ENCODE assay signal across 9 cellular contexts in genomic region chr2:62344472-62344871, GRCh38.
DNase-seq lines count a peak whose midpoint lies in the region; ATAC-seq and TF ChIP-seq lines count a peak whose summit lies in the region.
"Had no signal": no experiment of that assay in that cellular context is flagged by ENCODE, and none has a peak within 500 bp of the region (broad histone marks: within the 10 kb centered on the region; RNA-seq: fewer than 3 reads in every experiment).

No MANE protein-coding gene starts in this region.

- no peak for TF ChIP-seq EP300 in ovary (IDR thresholded peaks at IDR 0.05)

- no peaks in the 10 kb centered on the region for H3K9me3 ChIP-seq in ovary

- H3K4me1 ChIP-seq in ovary (ENCODE audit: insufficient read depth), result no peaks in the 10 kb centered on the region

- H3K27ac ChIP-seq in ovary, result no peak overlapping the region

- no peak for TF ChIP-seq POLR2A in ovary (IDR thresholded peaks at IDR 0.05)

- no peaks in the 10 kb centered on the region for H3K36me3 ChIP-seq in ovary

- no peaks in the 10 kb centered on the region for H3K27me3 ChIP-seq in ovary

- intact Hi-C loops in ovary (cut with DNase I), result no loop called here

- peak; percentile 18 for DNase-seq in fibroblast of mammary gland (ENCODE audit: low read depth)
- no peak for DNase-seq in NK-92 treated with Interleukin-12 subunit alpha and Interleukin-12 subunit beta, amount 100 ng/mL, for 24 hours (lab: John Stamatoyannopoulos, UW)
- no peak for DNase-seq in omental fat pad (ENCODE audit: low spot score)
- no peak for DNase-seq in COLO829 (ENCODE audit: low spot score)
- no peak for DNase-seq in ovary

- TF ChIP-seq CTCF in fibroblast of mammary gland (conservative IDR thresholded peaks at IDR 0.05; ENCODE audit: control insufficient read depth, insufficient read depth, low read depth, low read length), result no peak
- TF ChIP-seq CTCF in omental fat pad (IDR thresholded peaks at IDR 0.05), result no peak
- TF ChIP-seq CTCF in ovary (IDR thresholded peaks at IDR 0.05), result no peak

- peak; percentile 75 for ATAC-seq in GM18511 (IDR thresholded peaks at IDR 0.05; ENCODE audit: unreplicated experiment)
- peak; percentile 77 for ATAC-seq in GM21423 (IDR thresholded peaks at IDR 0.05; ENCODE audit: unreplicated experiment)
- peak; percentile 58 for ATAC-seq in HG03457 (IDR thresholded peaks at IDR 0.05; ENCODE audit: unreplicated experiment)
- no peak for ATAC-seq in omental fat pad (ENCODE audit: low FRiP score)
- ATAC-seq: natural killer cell treated with Interleukin-12 subunit alpha and Interleukin-12 subunit beta and Interleukin-15 and Interleukin-18, amount 100 ng/mL, for 72 hours had no signal

- no peak overlapping the region for H3K4me3 ChIP-seq in fibroblast of mammary gland (ENCODE audit: control insufficient read depth, low read depth, low read length)
- no peak overlapping the region for H3K4me3 ChIP-seq in ovary

- WGBS in ovary, 3 donors, result 94 to 98% (median 98%) methylated on average over 5 of the region's 5 CpGs
